Comparison of ENCODE assay signal across 28 cellular contexts in genomic region chr1:81922955-81923354, GRCh38.
"Had no signal": no experiment of that assay in that cellular context is flagged by ENCODE, and none has a peak within 500 bp of the region (broad histone marks: within the 10 kb centered on the region; RNA-seq: fewer than 3 reads in every experiment).

No MANE protein-coding gene starts in this region.

- FAIRE-seq: pancreas, small intestine, urothelium cell line had no signal

- H3K9me3 Mint-ChIP-seq: nephron; stimulated activated naive B cell treated with anti-CD40 and anti-IgM and Interleukin-4, amounts not matched to agents 10 μg/mL and 1 μg/mL and 100 μg/mL, for 72 hours; stimulated activated naive CD8-positive, alpha-beta T cell treated with anti-CD3 and anti-CD28 coated beads, Interleukin-15, Interleukin-2, amounts not matched to agents 100 ng/mL and 50 ng/mL, for 24 hours had no signal

- H3K4me3 ChIP-seq: pancreas, psoas muscle, right lobe of liver, stomach, thyroid gland, tibial nerve, upper lobe of left lung, vagina had no signal

- H3K27ac ChIP-seq: neutrophil, pancreas, psoas muscle, right lobe of liver, sigmoid colon, stomach, thoracic aorta, thyroid gland, tibial nerve, upper lobe of left lung, vagina had no signal

- H3K4me3 Mint-ChIP-seq: natural killer cell; nephron; stimulated activated effector memory CD8-positive, alpha-beta T cell treated with anti-CD3 and anti-CD28 coated beads, Interleukin-12 subunit alpha, Interleukin-12 subunit beta, amount 100 ng/mL, for 72 hours; stimulated activated naive B cell treated with anti-CD40 and anti-IgM and Interleukin-4, amounts not matched to agents 10 μg/mL and 1 μg/mL and 100 μg/mL, for 72 hours; stimulated activated naive CD8-positive, alpha-beta T cell treated with anti-CD3 and anti-CD28 coated beads, Interleukin-15, Interleukin-2, amounts not matched to agents 100 ng/mL and 50 ng/mL, for 24 hours had no signal

- H3K4me1 Mint-ChIP-seq: natural killer cell; stimulated activated effector memory CD8-positive, alpha-beta T cell treated with anti-CD3 and anti-CD28 coated beads, Interleukin-12 subunit alpha, Interleukin-12 subunit beta, amount 100 ng/mL, for 72 hours; stimulated activated naive B cell treated with anti-CD40 and anti-IgM and Interleukin-4, amounts not matched to agents 10 μg/mL and 1 μg/mL and 100 μg/mL, for 72 hours had no signal

- H3K4me1 ChIP-seq: psoas muscle had no signal

- H3K27ac Mint-ChIP-seq: natural killer cell; nephron; progenitor cell of endocrine pancreas; stimulated activated effector memory CD8-positive, alpha-beta T cell treated with anti-CD3 and anti-CD28 coated beads, Interleukin-12 subunit alpha, Interleukin-12 subunit beta, amount 100 ng/mL, for 72 hours; stimulated activated naive B cell treated with anti-CD40 and anti-IgM and Interleukin-4, amounts not matched to agents 10 μg/mL and 1 μg/mL and 100 μg/mL, for 72 hours; stimulated activated naive CD8-positive, alpha-beta T cell treated with anti-CD3 and anti-CD28 coated beads, Interleukin-15, Interleukin-2, amounts not matched to agents 100 ng/mL and 50 ng/mL, for 24 hours had no signal

- H3K36me3 Mint-ChIP-seq: natural killer cell; stimulated activated effector memory CD8-positive, alpha-beta T cell treated with anti-CD3 and anti-CD28 coated beads, Interleukin-12 subunit alpha, Interleukin-12 subunit beta, amount 100 ng/mL, for 72 hours; stimulated activated naive B cell treated with anti-CD40 and anti-IgM and Interleukin-4, amounts not matched to agents 10 μg/mL and 1 μg/mL and 100 μg/mL, for 72 hours had no signal

- H3K27me3 Mint-ChIP-seq: progenitor cell of endocrine pancreas; stimulated activated naive B cell treated with anti-CD40 and anti-IgM and Interleukin-4, amounts not matched to agents 10 μg/mL and 1 μg/mL and 100 μg/mL, for 72 hours; stimulated activated naive CD8-positive, alpha-beta T cell treated with anti-CD3 and anti-CD28 coated beads, Interleukin-15, Interleukin-2, amounts not matched to agents 100 ng/mL and 50 ng/mL, for 24 hours had no signal

- DNase-seq: natural killer cell; nucleus accumbens; pancreas; posterior cingulate gyrus; psoas muscle; right cardiac atrium; right lobe of liver; sigmoid colon; small intestine; stimulated activated CD4-positive, alpha-beta T cell treated with anti-CD3 and anti-CD28 coated beads, Interleukin-15, amount 100 ng/mL, for 24 hours; stimulated activated CD4-positive, alpha-beta T cell treated with anti-CD3 and anti-CD28 coated beads, Interleukin-2, amount 100 ng/mL, for 24 hours; stimulated activated CD4-positive, alpha-beta T cell treated with anti-CD3 and anti-CD28 coated beads, Interleukin-2, amount 100 ng/mL, for 48 hours; stimulated activated CD4-positive, alpha-beta T cell treated with anti-CD3 and anti-CD28 coated beads, Interleukin-4, amount 100 ng/mL, for 24 hours; stimulated activated naive B cell treated with anti-CD40 and anti-IgM and Interleukin-4, amounts not matched to agents 10 μg/mL and 1 μg/mL and 100 μg/mL, for 72 hours; stimulated activated naive CD4-positive, alpha-beta T cell treated with Interleukin-2 at 50 U/mL for 16 hours; stomach; thyroid gland; trophoblast cell; upper lobe of left lung had no signal

- H3K27me3 ChIP-seq: neutrophil, pancreas, right lobe of liver, sigmoid colon, stomach, thyroid gland, tibial nerve, upper lobe of left lung, vagina had no signal

- H3K9me3 ChIP-seq: neutrophil, pancreas, psoas muscle, right lobe of liver, sigmoid colon, stomach, thoracic aorta, thyroid gland, tibial nerve, upper lobe of left lung, vagina had no signal

- H3K36me3 ChIP-seq: neutrophil, pancreas, right lobe of liver, sigmoid colon, stomach, thoracic aorta, thyroid gland, tibial nerve, upper lobe of left lung, vagina had no signal
